ENCODE assay signal across 21 cellular contexts in genomic region chr3:23430781-23431423, GRCh38.
DNase-seq lines count a peak whose midpoint lies in the region; ATAC-seq, FAIRE-seq and TF ChIP-seq lines count a peak whose summit lies in the region.
"Had no signal": no experiment of that assay in that cellular context is flagged by ENCODE, and none has a peak within 500 bp of the region (broad histone marks: within the 10 kb centered on the region; RNA-seq: fewer than 3 reads in every experiment).

No MANE protein-coding gene starts in this region.

- no peak overlapping the region for H4K8ac ChIP-seq in H9 (replicated peaks; ENCODE audit: insufficient read length, low read depth, low read length)

- H3K27me3 Mint-ChIP-seq in H9 (ENCODE audit: low read depth) = no peaks in the 10 kb centered on the region
- H3K27me3 Mint-ChIP-seq in astrocyte (ENCODE audit: low read depth, unreplicated experiment) = no peaks in the 10 kb centered on the region
- H3K27me3 Mint-ChIP-seq in neural progenitor cell (ENCODE audit: insufficient read depth, low read depth) = no peaks in the 10 kb centered on the region
- H3K27me3 Mint-ChIP-seq: activated CD8-positive, alpha-beta T cell treated with anti-CD3 and anti-CD28 coated beads for 36 hours had no signal

- no peak overlapping the region for H2BK20ac ChIP-seq in H9 (ENCODE audit: low read depth, low read length, poor library complexity, severe bottlenecking)

- no peaks in the 10 kb centered on the region for H3K9me3 Mint-ChIP-seq in H9
- H3K9me3 Mint-ChIP-seq in astrocyte (ENCODE audit: unreplicated experiment) = no peaks in the 10 kb centered on the region
- no peaks in the 10 kb centered on the region for H3K9me3 Mint-ChIP-seq in neural progenitor cell
- H3K9me3 Mint-ChIP-seq: activated CD8-positive, alpha-beta T cell treated with anti-CD3 and anti-CD28 coated beads for 36 hours; activated T-helper 1 cell treated with anti-CD3 and anti-CD28 coated beads, Interleukin-12 subunit alpha, Interleukin-12 subunit beta, Interleukin-2, Interleukin-4 antibody, amounts not matched to agents 30 ng/mL and 10 ng/mL and 1 ng/mL, durations not matched to agents 14 hours and 24 hours and 36 hours had no signal

- H3K79me2 ChIP-seq in H9 (ENCODE audit: insufficient read depth, low read length) (no peaks in the 10 kb centered on the region), astrocyte (ENCODE audit: insufficient read depth, low read length) (peaks cover 3% of the 10 kb centered on the region), neural progenitor cell (ENCODE audit: low read depth) (peaks cover 37% of the 10 kb centered on the region), PC-3 (ENCODE audit: low read length) (no peaks in the 10 kb centered on the region)

- no peak overlapping the region for H4K91ac ChIP-seq in H9 (ENCODE audit: insufficient read length, low read depth, low read length)

- H3K27me3 ChIP-seq in H9 (ENCODE audit: insufficient read depth, low read length) (no peaks in the 10 kb centered on the region), astrocyte (ENCODE audit: insufficient read depth, low read length) (no peaks in the 10 kb centered on the region), neural progenitor cell (no peaks in the 10 kb centered on the region), PC-3 (ENCODE audit: low read length) (no peaks in the 10 kb centered on the region)
- H3K27me3 ChIP-seq: colonic mucosa, MG63, right lobe of liver, thyroid gland had no signal

- no peak overlapping the region for H3K23ac ChIP-seq in H9 (ENCODE audit: insufficient read length, low read depth, low read length)

- H2AFZ ChIP-seq in H9 (ENCODE audit: low read length) (no peak overlapping the region), astrocyte (ENCODE audit: low read depth, low read length) (no peak overlapping the region), neural progenitor cell (replicated peaks) (no peak overlapping the region), PC-3 (ENCODE audit: low read length) (no peak overlapping the region)

- no peak overlapping the region for H3T11ph ChIP-seq in H9 (ENCODE audit: low read length)

- H3K27ac Mint-ChIP-seq in H9 = 0 out of 7 replicates have a peak overlapping the region, but pooled peaks of 2 of the 3 experiments have one; percentile 5 to 9
- no peak overlapping the region for H3K27ac Mint-ChIP-seq in astrocyte (ENCODE audit: unreplicated experiment)
- no peak overlapping the region for H3K27ac Mint-ChIP-seq in neural progenitor cell
- H3K27ac Mint-ChIP-seq: activated CD8-positive, alpha-beta T cell treated with anti-CD3 and anti-CD28 coated beads for 36 hours; activated T-helper 1 cell treated with anti-CD3 and anti-CD28 coated beads, Interleukin-12 subunit alpha, Interleukin-12 subunit beta, Interleukin-2, Interleukin-4 antibody, amounts not matched to agents 30 ng/mL and 10 ng/mL and 1 ng/mL, durations not matched to agents 14 hours and 24 hours and 36 hours had no signal

- ATAC-seq in PC-3 = no peak
- ATAC-seq: activated CD8-positive, alpha-beta T cell treated with anti-CD3 and anti-CD28 coated beads for 36 hours; right lobe of liver had no signal

- DNase-seq in GM18507 (ENCODE audit: extremely low spot score, insufficient read length, low read depth) (no peak), H9 (no peak), astrocyte (ENCODE audit: low read depth) (no peak), neural progenitor cell (ENCODE audit: low spot score) (no peak), AML-193 (lab: John Stamatoyannopoulos, UW) (no peak), NCI-H748 treated with DMSO at 0.1 percent for 48 hours (lab: John Stamatoyannopoulos, UW) (no peak), globus pallidus (ENCODE audit: low spot score) (no peak), PC-3 (no peak)
- DNase-seq: activated CD8-positive, alpha-beta T cell treated with anti-CD3 and anti-CD28 coated beads for 36 hours; C1 segment of cervical spinal cord; colonic mucosa; islet precursor cell; MG63; NCI-H1930; NCI-H526; nucleus accumbens; right lobe of liver; stimulated activated CD4-positive, alpha-beta T cell treated with anti-CD3 and anti-CD28 coated beads, Interleukin-2, amount 100 ng/mL, for 24 hours; thyroid gland had no signal

- no peak overlapping the region for H2BK12ac ChIP-seq in H9 (ENCODE audit: insufficient read length, low read depth, low read length)

- H3K9me3 ChIP-seq in H9 (ENCODE audit: control insufficient read depth, low read depth, low read length) (no peaks in the 10 kb centered on the region), astrocyte (ENCODE audit: insufficient read depth, low read depth, low read length) (no peaks in the 10 kb centered on the region), neural progenitor cell (ENCODE audit: low read depth) (no peaks in the 10 kb centered on the region), PC-3 (ENCODE audit: low read length) (no peaks in the 10 kb centered on the region)
- H3K9me3 ChIP-seq: colonic mucosa, MG63, right lobe of liver, thyroid gland had no signal

- no CpG with 5 or more reads among the region's 2 CpGs for WGBS in H9 (ENCODE audit: extremely low coverage, insufficient read length, low lambda C conversion rate)

- H3K36me3 ChIP-seq in astrocyte (ENCODE audit: insufficient read depth, low read length) (no peaks in the 10 kb centered on the region), neural progenitor cell (no peaks in the 10 kb centered on the region), PC-3 (ENCODE audit: low read depth, low read length) (no peaks in the 10 kb centered on the region)
- H3K36me3 ChIP-seq: colonic mucosa, MG63, right lobe of liver, thyroid gland had no signal

- H3K4me1 ChIP-seq in H9 (ENCODE audit: insufficient read depth, low read length) = peaks cover 7% of the 10 kb centered on the region; the same call in 1 of the 2 replicates
- peaks cover 7% of the 10 kb centered on the region for H3K4me1 ChIP-seq in astrocyte (ENCODE audit: insufficient read depth, low read length)
- peaks cover 30% of the 10 kb centered on the region for H3K4me1 ChIP-seq in neural progenitor cell
- H3K4me1 ChIP-seq in PC-3 (ENCODE audit: insufficient read depth, low read length) = no peaks in the 10 kb centered on the region
- H3K4me1 ChIP-seq: colonic mucosa, right lobe of liver, thyroid gland had no signal

- H3K4me1 Mint-ChIP-seq in H9 (peaks cover 10 to 24% of the 10 kb centered on the region in 2 experiments), astrocyte (ENCODE audit: low read depth, unreplicated experiment) (peaks cover 20% of the 10 kb centered on the region), neural progenitor cell (peaks cover 9% of the 10 kb centered on the region)

- no TSS peak for BruUV-seq in PC-3 (replicated peaks; lab: Mats Ljungman, UMichigan)

- H3K4ac ChIP-seq in H9 (ENCODE audit: low read depth, low read length) = no peak overlapping the region

- H3K36me3 Mint-ChIP-seq in H9 (ENCODE audit: insufficient read depth in 1 of 3, low read depth in 3 of 3) = no peaks in the 10 kb centered on the region
- H3K36me3 Mint-ChIP-seq in astrocyte (ENCODE audit: low read depth, unreplicated experiment) = peaks cover 3% of the 10 kb centered on the region
- H3K36me3 Mint-ChIP-seq in neural progenitor cell = no peaks in the 10 kb centered on the region

- no peak overlapping the region for H4K5ac ChIP-seq in H9 (ENCODE audit: insufficient read length, low read depth, low read length)

- H3K14ac ChIP-seq in H9 (ENCODE audit: insufficient read depth, low read length) = no peak overlapping the region

- H3K9ac ChIP-seq in H9 (ENCODE audit: extremely low read depth, insufficient read length, low read length) (no peak overlapping the region), astrocyte (ENCODE audit: low read length) (no peak overlapping the region), neural progenitor cell (no peak overlapping the region), PC-3 (ENCODE audit: low read length) (no peak overlapping the region)

- FAIRE-seq in GM18507 (lab: Jason Lieb, UNC) = peak; percentile 56
- FAIRE-seq in astrocyte (lab: Jason Lieb, UNC) = peak; percentile 59
- FAIRE-seq: HTR-8/SVneo had no signal

- no peak overlapping the region for H3K4me3 ChIP-seq in astrocyte (ENCODE audit: insufficient read depth, low read depth, low read length)
- H3K4me3 ChIP-seq in neural progenitor cell = no peak overlapping the region
- H3K4me3 ChIP-seq in PC-3 (ENCODE audit: low read length) = no peak overlapping the region
- H3K4me3 ChIP-seq: colonic mucosa, MG63, right lobe of liver, thyroid gland had no signal

- TF ChIP-seq CTCF in H9 (conservative IDR thresholded peaks at IDR 0.05) (no peak), astrocyte (IDR thresholded peaks at IDR 0.05; ENCODE audit: insufficient read depth, low read depth, low read length) (no peak), neural progenitor cell (IDR thresholded peaks at IDR 0.05) (no peak), PC-3 (conservative IDR thresholded peaks at IDR 0.05; ENCODE audit: low read depth, low read length) (no peak)

- CTCF ChIA-PET in PC-3 (lab: Charles Lee) = no interaction called here

- H2AK5ac ChIP-seq in H9 (ENCODE audit: insufficient read length, low read length) = no peak overlapping the region

- H2BK15ac ChIP-seq in H9 (ENCODE audit: low read depth, low read length) = no peak overlapping the region

- H3K9me2 ChIP-seq in PC-3 (replicated peaks; ENCODE audit: low read length) = no peaks in the 10 kb centered on the region

- POLR2A ChIA-PET in PC-3 (lab: Charles Lee; ENCODE audit: unreplicated experiment) = no interaction called here

- no peaks in the 10 kb centered on the region for H3K23me2 ChIP-seq in H9 (ENCODE audit: insufficient read length, low read depth, low read length, poor library complexity, severe bottlenecking)

- peaks cover 2% of the 10 kb centered on the region for H3K79me1 ChIP-seq in H9 (ENCODE audit: insufficient read depth, low read depth, low read length, poor library complexity, severe bottlenecking)

- H3K4me2 ChIP-seq in H9 (ENCODE audit: insufficient read depth, insufficient read length, low read length) (no peak overlapping the region), astrocyte (ENCODE audit: low read length) (no peak overlapping the region), neural progenitor cell (peak overlapping the region; percentile 2), PC-3 (ENCODE audit: low read length) (no peak overlapping the region)

- peaks cover 4% of the 10 kb centered on the region for H3F3A ChIP-seq in neural progenitor cell (ENCODE audit: low read depth)
- H3F3A ChIP-seq in PC-3 (ENCODE audit: low read length, unreplicated experiment) = no peaks in the 10 kb centered on the region

- H4K20me1 ChIP-seq in H9 (ENCODE audit: control insufficient read depth, insufficient read depth, insufficient read length) = no peaks in the 10 kb centered on the region
- peaks cover 24% of the 10 kb centered on the region for H4K20me1 ChIP-seq in astrocyte (ENCODE audit: insufficient read depth, low read length)
- peaks cover 22% of the 10 kb centered on the region for H4K20me1 ChIP-seq in neural progenitor cell (ENCODE audit: low read depth)
- no peaks in the 10 kb centered on the region for H4K20me1 ChIP-seq in PC-3 (ENCODE audit: low read length)

- H3K27ac ChIP-seq in H9 (ENCODE audit: insufficient read length, low read depth, low read length) (no peak overlapping the region), astrocyte (ENCODE audit: low read depth, low read length) (no peak overlapping the region), neural progenitor cell (peak overlapping the region; percentile 13), PC-3 (ENCODE audit: low read length) (no peak overlapping the region)
- H3K27ac ChIP-seq: colonic mucosa, right lobe of liver, thyroid gland had no signal

- no peak overlapping the region for H3K18ac ChIP-seq in H9 (ENCODE audit: insufficient read length, low read depth, low read length)

- no peak overlapping the region for H3K4me3 Mint-ChIP-seq in H9
- H3K4me3 Mint-ChIP-seq in astrocyte (ENCODE audit: unreplicated experiment) = no peak overlapping the region
- H3K4me3 Mint-ChIP-seq in neural progenitor cell = no peak overlapping the region
- H3K4me3 Mint-ChIP-seq: activated CD8-positive, alpha-beta T cell treated with anti-CD3 and anti-CD28 coated beads for 36 hours; activated T-helper 1 cell treated with anti-CD3 and anti-CD28 coated beads, Interleukin-12 subunit alpha, Interleukin-12 subunit beta, Interleukin-2, Interleukin-4 antibody, amounts not matched to agents 30 ng/mL and 10 ng/mL and 1 ng/mL, durations not matched to agents 14 hours and 24 hours and 36 hours had no signal

- no peak overlapping the region for H2BK5ac ChIP-seq in H9 (ENCODE audit: insufficient read length, low read length)

- no peak overlapping the region for H3K56ac ChIP-seq in H9 (ENCODE audit: insufficient read length, low read depth, low read length)

- H2BK120ac ChIP-seq in H9 (ENCODE audit: low read depth, low read length, poor library complexity, severe bottlenecking) = no peak overlapping the region

- intact Hi-C loops in PC-3 (cut with micrococcal nuclease) = no loop called here

Comparison
In these comparisons a context has a peak if more than half of its experiments do, and no peak if none do; other contexts are left out.
1. H3K27ac Mint-ChIP-seq: peak in H9 (2 of 3); none in astrocyte (single experiment) and neural progenitor cell (single experiment).